ENCODE assay signal across 17 cellular contexts in the genomic region with DNA sequence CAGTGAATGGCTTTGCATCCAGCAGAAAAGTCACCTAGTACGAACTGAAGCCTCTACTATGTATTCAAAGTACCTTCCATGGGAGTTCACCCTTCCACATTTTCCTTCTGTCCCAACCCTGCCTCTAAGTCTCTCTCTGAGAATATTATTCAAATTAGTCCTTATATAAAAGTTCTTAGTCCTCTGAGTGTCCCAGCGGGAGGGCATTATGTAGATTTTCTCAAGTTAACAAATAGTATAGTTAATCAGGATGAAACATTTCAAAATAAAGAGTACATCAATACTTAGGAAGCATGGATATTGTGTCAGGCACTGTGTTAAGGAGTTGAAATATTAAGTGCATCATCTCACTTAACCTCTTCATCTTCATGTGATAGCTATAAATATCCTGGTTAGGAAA.
DNase-seq lines count a peak whose midpoint lies in the region; TF ChIP-seq lines count a peak whose summit lies in the region.
"Had no signal": no experiment of that assay in that cellular context is flagged by ENCODE, and none has a peak within 500 bp of the region (broad histone marks: within the 10 kb centered on the region; RNA-seq: fewer than 3 reads in every experiment).

No MANE protein-coding gene starts in this region.

- no peaks in the 10 kb centered on the region for H3K27me3 ChIP-seq in A673 (replicated peaks; ENCODE audit: insufficient read depth, low read depth, low read length, poor library complexity)
- H3K27me3 ChIP-seq: BLaER1 treated with 17β-estradiol and CSF1 and Interleukin-3, amounts not matched to agents 10 nM and 100 nM had no signal

- H3K4me3 ChIP-seq in A673 (ENCODE audit: low read depth, low read length, poor library complexity, severe bottlenecking) (no peak overlapping the region), SK-N-MC (peak overlapping the region; percentile 7; the same call in 1 of the 2 replicates)
- H3K4me3 ChIP-seq: BLaER1 treated with 17β-estradiol and CSF1 and Interleukin-3, amounts not matched to agents 10 nM and 100 nM had no signal

- H3K36me3 ChIP-seq in A673 (ENCODE audit: insufficient read depth, low read length, poor library complexity, severe bottlenecking) (no peaks in the 10 kb centered on the region), SK-N-MC (ENCODE audit: insufficient read depth, low read length) (no peaks in the 10 kb centered on the region)
- H3K36me3 ChIP-seq: BLaER1 treated with 17β-estradiol and CSF1 and Interleukin-3, amounts not matched to agents 10 nM and 100 nM had no signal

- H3K27ac Mint-ChIP-seq in activated CD4-positive, alpha-beta T cell treated with anti-CD3 and anti-CD28 coated beads, Interleukin-2, amount 10 ng/mL, durations not matched to agents 24 days and 14 days: no peak overlapping the region
- no peak overlapping the region for H3K27ac Mint-ChIP-seq in activated T-cell treated with anti-CD3 and anti-CD28 coated beads, Interleukin-2, amount 50 U/mL, for 24 hours
- H3K27ac Mint-ChIP-seq: B cell; CD4-positive, alpha-beta T cell; CD8-positive, alpha-beta T cell had no signal

- CTCF ChIA-PET in A673 (lab: Charles Lee): no interaction called here

- H3K9ac ChIP-seq in SK-N-MC (ENCODE audit: insufficient read length): no peak overlapping the region
- H3K9ac ChIP-seq: BLaER1 treated with 17β-estradiol and CSF1 and Interleukin-3, amounts not matched to agents 10 nM and 100 nM had no signal

- BruUV-seq in A673 (replicated peaks; lab: Mats Ljungman, UMichigan): no TSS peak

- TF ChIP-seq CTCF in A673 (conservative IDR thresholded peaks at IDR 0.05; ENCODE audit: low read depth, low read length): no peak

- no peaks in the 10 kb centered on the region for H3K36me3 Mint-ChIP-seq in activated CD4-positive, alpha-beta T cell treated with anti-CD3 and anti-CD28 coated beads, Interleukin-2, amount 10 ng/mL, durations not matched to agents 24 days and 14 days (ENCODE audit: low read depth)
- H3K36me3 Mint-ChIP-seq in activated T-cell treated with anti-CD3 and anti-CD28 coated beads, Interleukin-2, amount 50 U/mL, for 24 hours (ENCODE audit: low read depth): no peaks in the 10 kb centered on the region
- H3K36me3 Mint-ChIP-seq: CD8-positive, alpha-beta T cell had no signal

- H3K9me3 Mint-ChIP-seq in activated CD4-positive, alpha-beta T cell treated with anti-CD3 and anti-CD28 coated beads, Interleukin-2, amount 10 ng/mL, durations not matched to agents 24 days and 14 days: no peaks in the 10 kb centered on the region
- no peaks in the 10 kb centered on the region for H3K9me3 Mint-ChIP-seq in activated T-cell treated with anti-CD3 and anti-CD28 coated beads, Interleukin-2, amount 50 U/mL, for 24 hours
- H3K9me3 Mint-ChIP-seq: CD4-positive, alpha-beta T cell had no signal

- H3K4me1 Mint-ChIP-seq in activated CD4-positive, alpha-beta T cell treated with anti-CD3 and anti-CD28 coated beads, Interleukin-2, amount 10 ng/mL, durations not matched to agents 24 days and 14 days: no peaks in the 10 kb centered on the region
- no peaks in the 10 kb centered on the region for H3K4me1 Mint-ChIP-seq in activated T-cell treated with anti-CD3 and anti-CD28 coated beads, Interleukin-2, amount 50 U/mL, for 24 hours (ENCODE audit: low read depth)
- H3K4me1 Mint-ChIP-seq: B cell had no signal

- H3K27ac ChIP-seq in A673 (ENCODE audit: low read depth, low read length, poor library complexity, severe bottlenecking) (no peak overlapping the region), SK-N-MC (no peak overlapping the region)
- H3K27ac ChIP-seq: BLaER1 treated with 17β-estradiol and CSF1 and Interleukin-3, amounts not matched to agents 10 nM and 100 nM; C4-2B had no signal

- H3K9me3 ChIP-seq in A673 (ENCODE audit: low read depth, low read length, poor library complexity, severe bottlenecking): no peaks in the 10 kb centered on the region
- H3K9me3 ChIP-seq in SK-N-MC (ENCODE audit: low read depth, low read length): no peaks in the 10 kb centered on the region
- H3K9me3 ChIP-seq: BLaER1 treated with 17β-estradiol and CSF1 and Interleukin-3, amounts not matched to agents 10 nM and 100 nM; Caco-2 had no signal

- POLR2A ChIA-PET in A673 (lab: Charles Lee; ENCODE audit: low non-redundant PET): no interaction called here

- peaks cover 9% of the 10 kb centered on the region for H3K27me3 Mint-ChIP-seq in activated CD4-positive, alpha-beta T cell treated with anti-CD3 and anti-CD28 coated beads, Interleukin-2, amount 10 ng/mL, durations not matched to agents 24 days and 14 days
- H3K27me3 Mint-ChIP-seq in activated T-cell treated with anti-CD3 and anti-CD28 coated beads, Interleukin-2, amount 50 U/mL, for 24 hours: peaks cover 11% of the 10 kb centered on the region
- H3K27me3 Mint-ChIP-seq: B cell had no signal

- intact Hi-C loops in activated CD4-positive, alpha-beta T cell treated with anti-CD3 and anti-CD28 coated beads, Interleukin-2, amount 10 ng/mL, durations not matched to agents 24 days and 14 days (cut with micrococcal nuclease): no loop called here
- intact Hi-C loops in A673 (cut with micrococcal nuclease; ENCODE audit: unreplicated experiment): loop anchor here (5.0 kb wide), 1 partner anchor 36 kb away; no protein-coding TSS in a partner anchor

- peaks cover 11% of the 10 kb centered on the region for H3K4me1 ChIP-seq in A673 (ENCODE audit: insufficient read depth, low read length, poor library complexity, severe bottlenecking)
- H3K4me1 ChIP-seq: Caco-2 had no signal

- DNase-seq in activated CD4-positive, alpha-beta T cell treated with anti-CD3 and anti-CD28 coated beads, Interleukin-2, amount 10 ng/mL, durations not matched to agents 24 days and 14 days: peak; percentile 13
- DNase-seq in activated CD4-positive, alpha-beta T cell treated with anti-CD3 and anti-CD28 coated beads, Interleukin-2, amount 50 U/mL, for 1 hour: no peak
- peak; percentile 92 for DNase-seq in A673 (ENCODE audit: low spot score)
- DNase-seq in SK-N-MC (ENCODE audit: low read depth, low spot score): peak; percentile 90
- no peak for DNase-seq in NCI-H1417 (lab: John Stamatoyannopoulos, UW)
- DNase-seq in activated T-cell treated with anti-CD3 and anti-CD28 coated beads, Interleukin-2, amount 50 U/mL, for 24 hours: no peak
- DNase-seq: 8988T; AML-193; Caco-2; Calu3; CD4-positive, alpha-beta T cell; CD8-positive, alpha-beta T cell; DMS79 treated with DMSO at 0.1 percent for 48 hours; GF-D8 had no signal

- H3K4me3 Mint-ChIP-seq in activated CD4-positive, alpha-beta T cell treated with anti-CD3 and anti-CD28 coated beads, Interleukin-2, amount 10 ng/mL, durations not matched to agents 24 days and 14 days: no peak overlapping the region
- H3K4me3 Mint-ChIP-seq in activated T-cell treated with anti-CD3 and anti-CD28 coated beads, Interleukin-2, amount 50 U/mL, for 24 hours: no peak overlapping the region
- H3K4me3 Mint-ChIP-seq: B cell; CD4-positive, alpha-beta T cell; CD8-positive, alpha-beta T cell had no signal

Comparison
In these comparisons a context has a peak if more than half of its experiments do, and no peak if none do; other contexts are left out.
1. DNase-seq: peak in activated CD4-positive, alpha-beta T cell treated with anti-CD3 and anti-CD28 coated beads, Interleukin-2, amount 10 ng/mL, durations not matched to agents 24 days and 14 days (single experiment), A673 (single experiment) and SK-N-MC (single experiment); none in activated CD4-positive, alpha-beta T cell treated with anti-CD3 and anti-CD28 coated beads, Interleukin-2, amount 50 U/mL, for 1 hour (single experiment), NCI-H1417 (0 of 3) and activated T-cell treated with anti-CD3 and anti-CD28 coated beads, Interleukin-2, amount 50 U/mL, for 24 hours (single experiment).